ENCODE assay signal across 1 cellular context in the genomic region with DNA sequence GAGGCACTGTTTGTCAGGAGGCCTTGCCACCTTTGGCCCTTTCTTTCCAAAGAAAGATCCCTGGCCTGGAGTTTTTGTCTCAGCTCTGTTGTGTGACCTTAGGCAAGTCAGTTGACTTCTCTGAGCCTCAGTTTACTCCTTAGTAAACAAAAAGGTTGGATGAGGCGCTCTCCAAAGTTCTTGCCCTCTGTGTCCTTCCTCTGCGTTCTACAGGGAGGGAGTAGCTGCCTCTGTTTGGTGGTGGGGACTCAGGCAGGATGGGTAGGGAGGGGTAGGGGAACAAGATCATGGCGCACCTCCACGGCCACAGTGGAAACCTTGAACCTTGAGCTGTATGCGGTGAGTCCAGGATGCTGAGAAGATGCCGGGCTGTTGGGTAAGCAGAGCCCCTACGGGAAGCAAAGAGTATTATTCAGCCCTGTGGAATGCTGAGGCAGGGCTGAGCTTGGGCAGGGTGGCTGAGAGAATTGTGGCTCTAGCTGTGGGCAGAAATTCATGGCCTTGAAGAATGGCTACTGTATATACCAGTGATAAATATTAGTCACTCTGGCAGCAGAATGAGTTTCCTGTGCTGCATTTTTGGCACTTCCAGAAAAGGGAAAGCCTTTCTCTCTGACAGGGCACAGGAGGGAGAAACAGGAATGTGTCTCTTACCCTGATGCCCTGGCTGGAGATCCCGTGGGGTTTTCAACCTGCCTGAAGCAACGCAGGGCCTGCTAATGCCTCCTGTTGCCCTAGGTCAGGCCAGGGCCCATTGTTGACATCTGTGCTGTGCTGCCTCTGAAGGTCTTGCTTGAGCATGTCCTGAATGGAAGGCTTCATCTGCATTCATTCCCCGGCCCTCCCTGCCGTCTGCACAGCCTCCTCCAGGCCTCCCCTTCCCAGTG.
TF ChIP-seq lines count a peak whose summit lies in the region.

No MANE protein-coding gene starts in this region.

TF ChIP-seq in GM23338, 12 proteins besides CTCF, POLR2A, EP300 and RAD21 (continued from another document):
- TF ChIP-seq, protein P1, sequence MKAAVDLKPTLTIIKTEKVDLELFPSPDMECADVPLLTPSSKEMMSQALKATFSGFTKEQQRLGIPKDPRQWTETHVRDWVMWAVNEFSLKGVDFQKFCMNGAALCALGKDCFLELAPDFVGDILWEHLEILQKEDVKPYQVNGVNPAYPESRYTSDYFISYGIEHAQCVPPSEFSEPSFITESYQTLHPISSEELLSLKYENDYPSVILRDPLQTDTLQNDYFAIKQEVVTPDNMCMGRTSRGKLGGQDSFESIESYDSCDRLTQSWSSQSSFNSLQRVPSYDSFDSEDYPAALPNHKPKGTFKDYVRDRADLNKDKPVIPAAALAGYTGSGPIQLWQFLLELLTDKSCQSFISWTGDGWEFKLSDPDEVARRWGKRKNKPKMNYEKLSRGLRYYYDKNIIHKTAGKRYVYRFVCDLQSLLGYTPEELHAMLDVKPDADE (IDR thresholded peaks at IDR 0.05) = no peak
- TF ChIP-seq, protein P2, sequence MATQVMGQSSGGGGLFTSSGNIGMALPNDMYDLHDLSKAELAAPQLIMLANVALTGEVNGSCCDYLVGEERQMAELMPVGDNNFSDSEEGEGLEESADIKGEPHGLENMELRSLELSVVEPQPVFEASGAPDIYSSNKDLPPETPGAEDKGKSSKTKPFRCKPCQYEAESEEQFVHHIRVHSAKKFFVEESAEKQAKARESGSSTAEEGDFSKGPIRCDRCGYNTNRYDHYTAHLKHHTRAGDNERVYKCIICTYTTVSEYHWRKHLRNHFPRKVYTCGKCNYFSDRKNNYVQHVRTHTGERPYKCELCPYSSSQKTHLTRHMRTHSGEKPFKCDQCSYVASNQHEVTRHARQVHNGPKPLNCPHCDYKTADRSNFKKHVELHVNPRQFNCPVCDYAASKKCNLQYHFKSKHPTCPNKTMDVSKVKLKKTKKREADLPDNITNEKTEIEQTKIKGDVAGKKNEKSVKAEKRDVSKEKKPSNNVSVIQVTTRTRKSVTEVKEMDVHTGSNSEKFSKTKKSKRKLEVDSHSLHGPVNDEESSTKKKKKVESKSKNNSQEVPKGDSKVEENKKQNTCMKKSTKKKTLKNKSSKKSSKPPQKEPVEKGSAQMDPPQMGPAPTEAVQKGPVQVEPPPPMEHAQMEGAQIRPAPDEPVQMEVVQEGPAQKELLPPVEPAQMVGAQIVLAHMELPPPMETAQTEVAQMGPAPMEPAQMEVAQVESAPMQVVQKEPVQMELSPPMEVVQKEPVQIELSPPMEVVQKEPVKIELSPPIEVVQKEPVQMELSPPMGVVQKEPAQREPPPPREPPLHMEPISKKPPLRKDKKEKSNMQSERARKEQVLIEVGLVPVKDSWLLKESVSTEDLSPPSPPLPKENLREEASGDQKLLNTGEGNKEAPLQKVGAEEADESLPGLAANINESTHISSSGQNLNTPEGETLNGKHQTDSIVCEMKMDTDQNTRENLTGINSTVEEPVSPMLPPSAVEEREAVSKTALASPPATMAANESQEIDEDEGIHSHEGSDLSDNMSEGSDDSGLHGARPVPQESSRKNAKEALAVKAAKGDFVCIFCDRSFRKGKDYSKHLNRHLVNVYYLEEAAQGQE (IDR thresholded peaks at IDR 0.05; ENCODE audit: unreplicated experiment) = no peak
- no peak for TF ChIP-seq STAT1 (IDR thresholded peaks at IDR 0.05; ENCODE audit: unreplicated experiment)
- no peak for TF ChIP-seq ZNF114 (CRISPR knock-in tag; IDR thresholded peaks at IDR 0.05)
- no peak for TF ChIP-seq ZNF331 (CRISPR knock-in tag; IDR thresholded peaks at IDR 0.05; ENCODE audit: low read depth)
- TF ChIP-seq JUNB (IDR thresholded peaks at IDR 0.05; ENCODE audit: unreplicated experiment) = no peak
